15 cellular contexts compared by ENCODE assay signal in the genomic region with DNA sequence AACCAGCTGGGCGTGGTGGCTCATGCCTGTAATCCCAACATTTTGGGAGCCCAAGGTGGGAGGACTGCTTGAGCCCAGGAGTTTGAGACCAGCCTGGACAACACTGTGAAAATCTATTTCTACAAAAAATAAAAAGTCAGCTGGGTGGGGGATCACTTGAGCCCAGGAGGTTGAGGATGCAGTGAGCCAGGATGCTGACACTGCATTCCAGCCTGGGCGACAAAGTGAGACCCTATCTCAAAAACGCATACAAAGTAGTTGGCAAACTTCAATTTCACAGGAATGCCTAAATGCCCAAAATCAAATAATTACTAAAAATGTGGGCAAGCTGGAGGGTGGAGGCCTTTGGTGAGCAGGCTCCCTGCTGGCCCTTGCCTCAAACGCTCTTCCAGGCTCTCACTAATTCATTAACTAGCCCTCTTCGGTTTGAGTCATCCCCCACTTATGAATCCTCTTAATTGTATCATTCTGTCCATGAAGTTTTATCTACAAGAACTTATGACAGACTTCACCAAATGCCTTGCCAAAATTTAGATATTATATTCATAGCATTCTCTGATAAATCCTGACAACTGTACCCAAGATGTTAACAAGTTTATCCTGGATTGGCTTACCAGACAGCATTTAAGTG.
DNase-seq lines count a peak whose midpoint lies in the region; ATAC-seq and TF ChIP-seq lines count a peak whose summit lies in the region.
"Had no signal": no experiment of that assay in that cellular context is flagged by ENCODE, and none has a peak within 500 bp of the region (broad histone marks: within the 10 kb centered on the region; RNA-seq: fewer than 3 reads in every experiment).

No MANE protein-coding gene starts in this region.

- no peak overlapping the region for H4K91ac ChIP-seq in mesenchymal stem cell (ENCODE audit: low read length)

- no peak overlapping the region for H2BK15ac ChIP-seq in mesenchymal stem cell (ENCODE audit: low read depth, poor library complexity, severe bottlenecking)

- H3K14ac ChIP-seq in mesenchymal stem cell (ENCODE audit: low read length in 2 of 2) = no peak overlapping the region

- H3K9me3 Mint-ChIP-seq in Caco-2 (ENCODE audit: unreplicated experiment) (peaks cover 10% of the 10 kb centered on the region), WTC11 (peaks cover 9% of the 10 kb centered on the region)
- H3K9me3 Mint-ChIP-seq in activated naive CD8-positive, alpha-beta T cell (ENCODE audit: low read depth) = no peaks in the 10 kb centered on the region
- no peaks in the 10 kb centered on the region for H3K9me3 Mint-ChIP-seq in activated T-helper 2 cell treated with anti-CD3 and anti-CD28 coated beads, Interferon-gamma antibody, Interleukin-2, Interleukin-4, amounts not matched to agents 10 μg/mL and 5 μg/mL and 100 μg/mL, durations not matched to agents 14 hours and 24 hours and 36 hours
- H3K9me3 Mint-ChIP-seq: activated CD4-positive, alpha-beta T cell treated with anti-CD3 and anti-CD28 coated beads, Interleukin-2, amount 10 ng/mL, durations not matched to agents 24 days and 14 days; CD4-positive, CD25-positive, alpha-beta regulatory T cell had no signal

- POLR2A ChIA-PET in A673 (lab: Charles Lee; ENCODE audit: low non-redundant PET) (no interaction called here), Caco-2 (lab: Charles Lee) (no interaction called here), WTC11 (lab: Charles Lee) (no interaction called here)

- intact Hi-C loops in A673 (cut with micrococcal nuclease; ENCODE audit: unreplicated experiment) (no loop called here), Caco-2 (cut with micrococcal nuclease; ENCODE audit: unreplicated experiment) (loop anchor here (2.0 kb wide), 1 partner anchor 16 kb away; no protein-coding TSS in a partner anchor)
- intact Hi-C loops in activated T-helper 2 cell treated with anti-CD3 and anti-CD28 coated beads, Interferon-gamma antibody, Interleukin-2, Interleukin-4, amounts not matched to agents 10 μg/mL and 5 μg/mL and 100 μg/mL, durations not matched to agents 14 hours and 24 hours and 36 hours (cut with micrococcal nuclease) = loop anchor here (1.0 to 5.0 kb wide), 3 partner anchors 92 to 168 kb away; no protein-coding TSS in a partner anchor

- 53% methylated on average over 2 of the region's 5 CpGs for WGBS in mesenchymal stem cell

- H2BK120ac ChIP-seq in mesenchymal stem cell (ENCODE audit: low read depth, low read length) = no peak overlapping the region

- H3K27me3 Mint-ChIP-seq in Caco-2 (ENCODE audit: insufficient read depth, unreplicated experiment) (no peaks in the 10 kb centered on the region), WTC11 (ENCODE audit: low read depth) (no peaks in the 10 kb centered on the region)
- H3K27me3 Mint-ChIP-seq in activated naive CD8-positive, alpha-beta T cell = no peaks in the 10 kb centered on the region
- H3K27me3 Mint-ChIP-seq in activated T-helper 2 cell treated with anti-CD3 and anti-CD28 coated beads, Interferon-gamma antibody, Interleukin-2, Interleukin-4, amounts not matched to agents 10 μg/mL and 5 μg/mL and 100 μg/mL, durations not matched to agents 14 hours and 24 hours and 36 hours (ENCODE audit: low read depth) = no peaks in the 10 kb centered on the region
- H3K27me3 Mint-ChIP-seq: activated CD4-positive, alpha-beta T cell treated with anti-CD3 and anti-CD28 coated beads, Interleukin-2, amount 10 ng/mL, durations not matched to agents 24 days and 14 days; CD4-positive, CD25-positive, alpha-beta regulatory T cell had no signal

- H2BK5ac ChIP-seq in mesenchymal stem cell (ENCODE audit: low read depth, low read length, poor library complexity, severe bottlenecking) = no peak overlapping the region

- H3K4me3 Mint-ChIP-seq in Caco-2 (ENCODE audit: unreplicated experiment) (no peak overlapping the region), WTC11 (no peak overlapping the region)
- H3K4me3 Mint-ChIP-seq in activated naive CD8-positive, alpha-beta T cell = no peak overlapping the region
- no peak overlapping the region for H3K4me3 Mint-ChIP-seq in activated T-helper 2 cell treated with anti-CD3 and anti-CD28 coated beads, Interferon-gamma antibody, Interleukin-2, Interleukin-4, amounts not matched to agents 10 μg/mL and 5 μg/mL and 100 μg/mL, durations not matched to agents 14 hours and 24 hours and 36 hours (ENCODE audit: low read depth)
- H3K4me3 Mint-ChIP-seq: endodermal cell had no signal

- H4K8ac ChIP-seq in mesenchymal stem cell (ENCODE audit: low read length) = no peak overlapping the region

- H4K20me1 ChIP-seq in Karpas-422 (ENCODE audit: insufficient read depth, low read depth, low read length) = no peaks in the 10 kb centered on the region

- H3K36me3 ChIP-seq in A673 (ENCODE audit: insufficient read depth, low read length, poor library complexity, severe bottlenecking) = no peaks in the 10 kb centered on the region
- peaks cover 7% of the 10 kb centered on the region for H3K36me3 ChIP-seq in Caco-2 (ENCODE audit: control insufficient read depth, insufficient read depth, low read length)
- H3K36me3 ChIP-seq in mesenchymal stem cell (ENCODE audit: control insufficient read depth in 1 of 2, insufficient read depth in 2 of 2, low read depth in 1 of 2, low read length in 2 of 2) = peaks cover 5 to 21% of the 10 kb centered on the region in 2 experiments
- H3K36me3 ChIP-seq in Karpas-422 (ENCODE audit: insufficient read depth, low read length) = no peaks in the 10 kb centered on the region

- no peaks in the 10 kb centered on the region for H3K9me2 ChIP-seq in Karpas-422 (replicated peaks; ENCODE audit: insufficient read depth, low read length)

- no peak overlapping the region for H3K27ac ChIP-seq in A673 (ENCODE audit: low read depth, low read length, poor library complexity, severe bottlenecking)
- peak overlapping the region; percentile 31 for H3K27ac ChIP-seq in mesenchymal stem cell (ENCODE audit: low read length, poor library complexity, severe bottlenecking)
- no peak overlapping the region for H3K27ac ChIP-seq in Karpas-422 (ENCODE audit: low read length)

- H3K27me3 ChIP-seq in A673 (replicated peaks; ENCODE audit: insufficient read depth, low read depth, low read length, poor library complexity) (no peaks in the 10 kb centered on the region), Caco-2 (replicated peaks; ENCODE audit: control insufficient read depth, insufficient read depth, low read length) (no peaks in the 10 kb centered on the region), mesenchymal stem cell (ENCODE audit: control insufficient read depth in 1 of 2, insufficient read depth in 1 of 2, low read length in 2 of 2) (no peaks in the 10 kb centered on the region), Karpas-422 (ENCODE audit: low read length) (no peaks in the 10 kb centered on the region)

- peak overlapping the region; percentile 31 to 91 for H2BK12ac ChIP-seq in mesenchymal stem cell (ENCODE audit: low read length in 2 of 2)

- ATAC-seq in GM21717 (IDR thresholded peaks at IDR 0.05; ENCODE audit: unreplicated experiment) = no peak
- ATAC-seq in WTC11 = no peak

- peak overlapping the region in 1 of 2 experiments; percentile 66 for H3K18ac ChIP-seq in mesenchymal stem cell (ENCODE audit: low read depth in 1 of 2, low read length in 2 of 2)

- BruUV-seq in A673 (replicated peaks; lab: Mats Ljungman, UMichigan) (no TSS peak), Caco-2 (replicated peaks; lab: Mats Ljungman, UMichigan) (no TSS peak)

- no peaks in the 10 kb centered on the region for H3K79me2 ChIP-seq in Karpas-422 (ENCODE audit: low read length)

- CTCF ChIA-PET in A673 (lab: Charles Lee) (no interaction called here), Caco-2 (lab: Charles Lee) (no interaction called here), WTC11 (lab: Charles Lee) (interaction anchor here (0.7 kb wide), 1 partner anchor 61 kb away, joined by 3 read pairs; no protein-coding TSS in a partner anchor)

- H2AK5ac ChIP-seq in mesenchymal stem cell (ENCODE audit: low read length, severe bottlenecking) = peak overlapping the region; percentile 69

- H3K4me1 ChIP-seq in A673 (ENCODE audit: insufficient read depth, low read length, poor library complexity, severe bottlenecking) (no peaks in the 10 kb centered on the region), Caco-2 (peaks cover 16% of the 10 kb centered on the region), mesenchymal stem cell (ENCODE audit: control insufficient read depth, insufficient read depth, low read depth, low read length) (peaks cover 11% of the 10 kb centered on the region), Karpas-422 (ENCODE audit: low read length) (no peaks in the 10 kb centered on the region)

- peak overlapping the region in 1 of 2 experiments; percentile 83 for H3K4ac ChIP-seq in mesenchymal stem cell (ENCODE audit: low read depth in 1 of 2, low read length in 2 of 2)

- no peaks in the 10 kb centered on the region for H3K9me3 ChIP-seq in A673 (ENCODE audit: low read depth, low read length, poor library complexity, severe bottlenecking)
- H3K9me3 ChIP-seq in Caco-2 = no peaks in the 10 kb centered on the region
- H3K9me3 ChIP-seq in mesenchymal stem cell (ENCODE audit: control insufficient read depth, low read length) = no peaks in the 10 kb centered on the region
- H3K9me3 ChIP-seq in Karpas-422 (ENCODE audit: low read length) = no peaks in the 10 kb centered on the region

- peaks cover 3% of the 10 kb centered on the region for H3K79me1 ChIP-seq in mesenchymal stem cell (replicated peaks; ENCODE audit: low read length, poor library complexity, severe bottlenecking)

- H3K4me2 ChIP-seq in mesenchymal stem cell (ENCODE audit: low read length, poor library complexity, severe bottlenecking) (peak overlapping the region; percentile 16), Karpas-422 (ENCODE audit: low read depth, low read length, poor library complexity, severe bottlenecking) (no peak overlapping the region)

- TF ChIP-seq CTCF in A673 (conservative IDR thresholded peaks at IDR 0.05; ENCODE audit: low read depth, low read length) (no peak), Caco-2 (IDR thresholded peaks at IDR 0.05; ENCODE audit: insufficient read depth in 1 of 2, low read depth in 1 of 2, low read length in 1 of 2, severe bottlenecking in 1 of 2, unreplicated experiment in 1 of 2) (no peak), WTC11 (IDR thresholded peaks at IDR 0.05) (no peak)

- H3K4me3 ChIP-seq in A673 (ENCODE audit: low read depth, low read length, poor library complexity, severe bottlenecking) (no peak overlapping the region), Caco-2 (ENCODE audit: low read depth, low read length) (no peak overlapping the region), mesenchymal stem cell (ENCODE audit: insufficient read depth in 1 of 2, low read depth in 1 of 2, low read length in 2 of 2) (no peak overlapping the region), Karpas-422 (ENCODE audit: low read length) (no peak overlapping the region)

- peak overlapping the region; percentile 49 for H3K27ac Mint-ChIP-seq in Caco-2 (ENCODE audit: unreplicated experiment)
- H3K27ac Mint-ChIP-seq in activated naive CD8-positive, alpha-beta T cell = peak overlapping the region; percentile 94
- no peak overlapping the region for H3K27ac Mint-ChIP-seq in activated T-helper 2 cell treated with anti-CD3 and anti-CD28 coated beads, Interferon-gamma antibody, Interleukin-2, Interleukin-4, amounts not matched to agents 10 μg/mL and 5 μg/mL and 100 μg/mL, durations not matched to agents 14 hours and 24 hours and 36 hours
- no peak overlapping the region for H3K27ac Mint-ChIP-seq in WTC11
- H3K27ac Mint-ChIP-seq: endodermal cell had no signal

- peaks cover 16% of the 10 kb centered on the region for H3K4me1 Mint-ChIP-seq in Caco-2 (ENCODE audit: low read depth, unreplicated experiment)
- H3K4me1 Mint-ChIP-seq in activated naive CD8-positive, alpha-beta T cell (ENCODE audit: low read depth) = peaks cover 24% of the 10 kb centered on the region
- peaks cover 28% of the 10 kb centered on the region for H3K4me1 Mint-ChIP-seq in activated T-helper 2 cell treated with anti-CD3 and anti-CD28 coated beads, Interferon-gamma antibody, Interleukin-2, Interleukin-4, amounts not matched to agents 10 μg/mL and 5 μg/mL and 100 μg/mL, durations not matched to agents 14 hours and 24 hours and 36 hours (ENCODE audit: low read depth)
- no peaks in the 10 kb centered on the region for H3K4me1 Mint-ChIP-seq in WTC11

- no peak overlapping the region for H3K23ac ChIP-seq in mesenchymal stem cell (ENCODE audit: low read length in 2 of 2)

- DNase-seq in A673 (ENCODE audit: low spot score) = peak; percentile 16
- DNase-seq in Caco-2 = no peak
- DNase-seq in mesenchymal stem cell = peak; percentile 35
- DNase-seq in Karpas-422 = no peak
- DNase-seq in activated T-helper 2 cell treated with anti-CD3 and anti-CD28 coated beads, Interferon-gamma antibody, Interleukin-2, Interleukin-4, amounts not matched to agents 10 μg/mL and 5 μg/mL and 100 μg/mL, durations not matched to agents 14 hours and 24 hours and 36 hours (ENCODE audit: low spot score) = no peak
- no peak for DNase-seq in WTC11 (ENCODE audit: low spot score)
- DNase-seq: activated CD4-positive, alpha-beta T cell treated with anti-CD3 and anti-CD28 coated beads, Interleukin-2, amount 10 ng/mL, durations not matched to agents 24 days and 14 days; activated gamma-delta T cell; CD4-positive, CD25-positive, alpha-beta regulatory T cell; endodermal cell; GOT3; kidney; NCI-H146 had no signal

- H2AFZ ChIP-seq in mesenchymal stem cell (ENCODE audit: low read depth, low read length) (no peak overlapping the region), Karpas-422 (ENCODE audit: low read length) (no peak overlapping the region)

- H3K9ac ChIP-seq in mesenchymal stem cell (ENCODE audit: low read length) (peak overlapping the region; percentile 9), Karpas-422 (ENCODE audit: low read length) (no peak overlapping the region)

- H3K36me3 Mint-ChIP-seq in Caco-2 (ENCODE audit: insufficient read depth, unreplicated experiment) (peaks cover 8% of the 10 kb centered on the region), WTC11 (peaks cover 16% of the 10 kb centered on the region)
- H3K36me3 Mint-ChIP-seq in activated naive CD8-positive, alpha-beta T cell = peaks cover 26% of the 10 kb centered on the region
- peaks cover 38% of the 10 kb centered on the region for H3K36me3 Mint-ChIP-seq in activated T-helper 2 cell treated with anti-CD3 and anti-CD28 coated beads, Interferon-gamma antibody, Interleukin-2, Interleukin-4, amounts not matched to agents 10 μg/mL and 5 μg/mL and 100 μg/mL, durations not matched to agents 14 hours and 24 hours and 36 hours (ENCODE audit: low read depth)

Comparison
In these comparisons a context has a peak if more than half of its experiments do, and no peak if none do; other contexts are left out.
1. DNase-seq: peak in A673 (single experiment) and mesenchymal stem cell (single experiment); none in Caco-2 (0 of 2), Karpas-422 (single experiment), activated T-helper 2 cell treated with anti-CD3 and anti-CD28 coated beads, Interferon-gamma antibody, Interleukin-2, Interleukin-4, amounts not matched to agents 10 μg/mL and 5 μg/mL and 100 μg/mL, durations not matched to agents 14 hours and 24 hours and 36 hours (single experiment) and WTC11 (single experiment).
2. H3K27ac Mint-ChIP-seq: peak in Caco-2 (single experiment) and activated naive CD8-positive, alpha-beta T cell (single experiment); none in activated T-helper 2 cell treated with anti-CD3 and anti-CD28 coated beads, Interferon-gamma antibody, Interleukin-2, Interleukin-4, amounts not matched to agents 10 μg/mL and 5 μg/mL and 100 μg/mL, durations not matched to agents 14 hours and 24 hours and 36 hours (single experiment) and WTC11 (single experiment).